Comparison of ENCODE assay signal across 20 cellular contexts in the genomic region with DNA sequence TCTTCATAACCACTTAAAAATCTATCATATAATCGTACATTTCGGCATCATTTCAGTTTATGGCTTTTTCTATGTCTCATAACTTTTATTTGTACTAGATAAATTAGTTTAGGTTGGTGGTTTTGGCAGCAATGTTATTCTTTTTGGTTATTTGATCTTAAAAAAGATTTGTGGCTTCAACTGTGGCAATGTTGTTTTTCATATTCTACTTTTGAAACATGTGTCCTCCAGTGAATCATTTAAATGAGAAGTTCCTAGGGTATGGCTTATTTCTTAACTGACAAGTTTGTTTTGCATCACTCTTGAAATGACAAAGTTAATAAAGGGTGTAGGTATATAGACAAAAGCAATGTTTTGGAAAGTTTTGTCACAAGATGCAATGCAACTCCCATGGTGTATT. TPM values are rescaled to one million over a fixed set of nuclear protein-coding genes. Genes with fewer than 3 reads are reported as not detected.
DNase-seq lines count a peak whose midpoint lies in the region; ATAC-seq, FAIRE-seq and TF ChIP-seq lines count a peak whose summit lies in the region.
"Had no signal": no experiment of that assay in that cellular context is flagged by ENCODE, and none has a peak within 500 bp of the region (broad histone marks: within the 10 kb centered on the region; RNA-seq: fewer than 3 reads in every experiment).

No MANE protein-coding gene starts in this region.

- no peaks in the 10 kb centered on the region for H3K4me1 ChIP-seq in A549

- H3K27ac ChIP-seq in A549: no peak overlapping the region
- H3K27ac ChIP-seq: 22Rv1, C4-2B, KMS-11 had no signal

- intact Hi-C loops in Right ventricle myocardium inferior (cut with DNase I): no loop called here

- H3K4me2 ChIP-seq in A549: no peak overlapping the region
- H3K4me2 ChIP-seq: KMS-11 had no signal

- no peak for TF ChIP-seq RAD21 in A549 (conservative IDR thresholded peaks at IDR 0.05 in 1 of 2, IDR thresholded peaks at IDR 0.05 in 1 of 2)

- H3K4me3 ChIP-seq in A549: no peak overlapping the region
- H3K4me3 ChIP-seq in astrocyte of the cerebellum (ENCODE audit: low read depth, low read length): no peak overlapping the region

- CTCF ChIA-PET in A549 (lab: Yijun Ruan, JAX): interaction anchor here (0.9 to 2.1 kb wide), 2 partner anchors 11 to 22 kb away, joined by 3 to 7 read pairs; partner anchors contain the start of gene KITLG

- 78% methylated on average over 2 of the region's 2 CpGs for WGBS in A549 (ENCODE audit: missing lambda C conversion rate)

- FAIRE-seq in A549 (lab: Jason Lieb, UNC): peak; percentile 46
- no peak for FAIRE-seq in HTR-8/SVneo (lab: Jason Lieb, UNC)
- FAIRE-seq: D721Med had no signal

- in situ Hi-C loops in astrocyte of the cerebellum (cut with HindIII; ENCODE audit: low sequenced_read_pairs): no loop called here

- DNase-seq in A549 (ENCODE audit: low read depth in 1 of 2, low spot score in 1 of 2): no peak
- DNase-seq in M059J (ENCODE audit: low read depth): peak; percentile 34
- peak; percentile 39 for DNase-seq in astrocyte of the cerebellum (ENCODE audit: low read depth)
- DNase-seq in iris pigment epithelial cell (ENCODE audit: low read depth): peak; percentile 40
- DNase-seq in HTR-8/SVneo (ENCODE audit: insufficient read length, low spot score): no peak
- no peak for DNase-seq in NCI-H1092 (lab: John Stamatoyannopoulos, UW)
- no peak for DNase-seq in Right ventricle myocardium inferior (ENCODE audit: missing footprints)
- DNase-seq: H7, HFFc6, MV-4-11, NCI-H1694, NCI-H2081, NCI-H2171 treated with DMSO at 0.1 percent for 48 hours, NCI-H526, SHP77 had no signal

- POLR2A ChIA-PET in A549 (lab: Yijun Ruan, JAX): no interaction called here

- TF ChIP-seq EP300 in A549 (IDR thresholded peaks at IDR 0.05): no peak

- H3K9me3 ChIP-seq in A549: peaks cover 9% of the 10 kb centered on the region; the same call in 2 of the 3 replicates

- TF ChIP-seq CTCF in A549 (IDR thresholded peaks at IDR 0.05) (no peak), astrocyte of the cerebellum (IDR thresholded peaks at IDR 0.05; ENCODE audit: low read depth, low read length, missing control alignments) (no peak)

- TF ChIP-seq POLR2A in A549 (IDR thresholded peaks at IDR 0.05; ENCODE audit: low read length): no peak

- ATAC-seq in A549 (no peak), HG02885 (IDR thresholded peaks at IDR 0.05; ENCODE audit: poor library complexity, unreplicated experiment) (no peak), Right ventricle myocardium inferior (no peak)

TF ChIP-seq in A549, 52 proteins besides CTCF, POLR2A, EP300 and RAD21:
- no peak for TF ChIP-seq CEBPB (IDR thresholded peaks at IDR 0.05)
- no peak for TF ChIP-seq CHD2 (IDR thresholded peaks at IDR 0.05; ENCODE audit: low read length, partially characterized antibody)
- no peak for TF ChIP-seq FOSL2 (IDR thresholded peaks at IDR 0.05)
- TF ChIP-seq FOSL2 (CRISPR knock-in tag; IDR thresholded peaks at IDR 0.05): no peak
- TF ChIP-seq JUNB (IDR thresholded peaks at IDR 0.05): no peak
- no peak for TF ChIP-seq ATOH8 (CRISPR knock-in tag; IDR thresholded peaks at IDR 0.05; ENCODE audit: low read depth)
- no peak for TF ChIP-seq HOXB5 (CRISPR knock-in tag; IDR thresholded peaks at IDR 0.05)
- TF ChIP-seq ZFP36 (IDR thresholded peaks at IDR 0.05; ENCODE audit: borderline replicate concordance, partially characterized antibody): no peak
- no peak for TF ChIP-seq ZSCAN20 (CRISPR knock-in tag; IDR thresholded peaks at IDR 0.05)
- TF ChIP-seq RFX5 (IDR thresholded peaks at IDR 0.05): no peak
- TF ChIP-seq FOSB (CRISPR knock-in tag; IDR thresholded peaks at IDR 0.05): no peak
- no peak for TF ChIP-seq POLR2AphosphoS2 (conservative IDR thresholded peaks at IDR 0.05; ENCODE audit: low read length)
- no peak for TF ChIP-seq NFE2L2 (conservative IDR thresholded peaks at IDR 0.05; ENCODE audit: low read length)
- TF ChIP-seq USF2 (IDR thresholded peaks at IDR 0.05): no peak

RNA-seq across cellular contexts. Expression of gene KITLG, which starts 11.1 kb away (rescaled TPM):
- polyA plus RNA-seq in A549 (2011; rRNA removed) (7.6 and 10.1 TPM in 2 replicates), A549 (2017; fragmentation: RNase III; extraction: RNeasy Plus Mini Kit Qiagen cat#74134 plus additional on column Dnase treatment) (8.0 to 8.9 TPM (median 8.7 TPM) in 3 replicates)
- polyA plus RNA-seq in A549 (2012; cell fraction: cytosol; rRNA removed): 1.4 and 1.6 TPM in 2 replicates
- 0.95 and 1.3 TPM in 2 replicates for polyA plus RNA-seq in A549 (2012; cell fraction: nucleus; rRNA removed)
- polyA minus RNA-seq in A549 (2011; rRNA and poly(A)+ RNA removed): 7.1 and 9.1 TPM in 2 replicates
- 11.8 and 13.0 TPM in 2 replicates for total RNA-seq in M059J (2014; rRNA removed; shearing (Covaris generic))
- 11.1 TPM for total RNA-seq in Right ventricle myocardium inferior

Comparison
In these comparisons a context has a peak if more than half of its experiments do, and no peak if none do; other contexts are left out.
1. DNase-seq: peak in M059J (single experiment), astrocyte of the cerebellum (single experiment) and iris pigment epithelial cell (single experiment); none in A549 (0 of 2), HTR-8/SVneo (single experiment), NCI-H1092 (single experiment) and Right ventricle myocardium inferior (single experiment).